In genomic region chr10:44966816-44967509, GRCh38 we compare ENCODE assay signal across 11 cellular contexts. TPM values are rescaled to one million over a fixed set of nuclear protein-coding genes. Genes with fewer than 3 reads are reported as not detected.
DNase-seq lines count a peak whose midpoint lies in the region; ATAC-seq and TF ChIP-seq lines count a peak whose summit lies in the region.
"Had no signal": no experiment of that assay in that cellular context is flagged by ENCODE, and none has a peak within 500 bp of the region (broad histone marks: within the 10 kb centered on the region; RNA-seq: fewer than 3 reads in every experiment).

No MANE protein-coding gene starts in this region.

- H3K9ac ChIP-seq in mucosa of rectum (ENCODE audit: low read depth in 1 of 2, low read length in 2 of 2): no peak overlapping the region

- H3K27me3 Mint-ChIP-seq in stimulated activated naive CD8-positive, alpha-beta T cell treated with anti-CD3 and anti-CD28 coated beads, Interleukin-15, Interleukin-2, amounts not matched to agents 100 ng/mL and 50 ng/mL, for 24 hours: no peaks in the 10 kb centered on the region

- TF ChIP-seq CTCF in dorsolateral prefrontal cortex (IDR thresholded peaks at IDR 0.05 in 54 of 56, conservative IDR thresholded peaks at IDR 0.05 in 2 of 56; ENCODE audit: low read depth in 1 of 56, partially characterized antibody in 56 of 56): peak in 31 of 56 donors; percentile 6 to 44 (median 22)
- TF ChIP-seq CTCF in vagina (IDR thresholded peaks at IDR 0.05): no peak

- peaks cover 5 to 11% of the 10 kb centered on the region in 2 donors for H3K36me3 ChIP-seq in mucosa of rectum (ENCODE audit: control insufficient read depth in 2 of 2, insufficient read depth in 2 of 2, low read length in 2 of 2)
- no peaks in the 10 kb centered on the region for H3K36me3 ChIP-seq in vagina

- peak overlapping the region in 57 of 59 donors; percentile 20 to 99 (median 96) for H3K27ac ChIP-seq in dorsolateral prefrontal cortex
- H3K27ac ChIP-seq in mucosa of rectum (ENCODE audit: low read depth in 2 of 2, low read length in 2 of 2): peak overlapping the region; percentile 39 to 61
- peak overlapping the region; percentile 32 for H3K27ac ChIP-seq in vagina

- H3K27me3 ChIP-seq in dorsolateral prefrontal cortex: no peaks in the 10 kb centered on the region
- no peaks in the 10 kb centered on the region for H3K27me3 ChIP-seq in mucosa of rectum (ENCODE audit: control insufficient read depth in 2 of 2, insufficient read depth in 2 of 2, low read length in 2 of 2)
- no peaks in the 10 kb centered on the region for H3K27me3 ChIP-seq in vagina

- no peaks in the 10 kb centered on the region for H3K36me3 Mint-ChIP-seq in stimulated activated naive CD8-positive, alpha-beta T cell treated with anti-CD3 and anti-CD28 coated beads, Interleukin-15, Interleukin-2, amounts not matched to agents 100 ng/mL and 50 ng/mL, for 24 hours (ENCODE audit: low read depth)

- TF ChIP-seq POLR2A in vagina (IDR thresholded peaks at IDR 0.05): no peak

- ATAC-seq in stimulated activated naive CD8-positive, alpha-beta T cell treated with anti-CD3 and anti-CD28 coated beads, Interleukin-15, Interleukin-2, amounts not matched to agents 100 U/mL and 50 U/mL, for 24 hours: no peak

- H3K4me1 ChIP-seq in mucosa of rectum (ENCODE audit: control insufficient read depth in 2 of 2, insufficient read depth in 2 of 2, low read length in 2 of 2): peaks cover 20 to 36% of the 10 kb centered on the region in 2 donors
- peaks cover 50% of the 10 kb centered on the region for H3K4me1 ChIP-seq in vagina

- H3K4me1 Mint-ChIP-seq in stimulated activated naive CD8-positive, alpha-beta T cell treated with anti-CD3 and anti-CD28 coated beads, Interleukin-15, Interleukin-2, amounts not matched to agents 100 ng/mL and 50 ng/mL, for 24 hours (ENCODE audit: low read depth): peaks cover 65% of the 10 kb centered on the region

- no peak for DNase-seq in stimulated activated naive CD8-positive, alpha-beta T cell treated with anti-CD3 and anti-CD28 coated beads, Interleukin-15, Interleukin-2, amounts not matched to agents 100 U/mL and 50 U/mL, for 24 hours
- DNase-seq in dorsolateral prefrontal cortex (peak in 1 of 10 donors; percentile 9), vagina (ENCODE audit: extremely low spot score in 2 of 2) (no peak), NCI-H128 (lab: John Stamatoyannopoulos, UW; ENCODE audit: unreplicated experiment) (no peak), COLO668 (lab: John Stamatoyannopoulos, UW; ENCODE audit: unreplicated experiment) (no peak)
- DNase-seq in NK-92 treated with Interleukin-12 subunit alpha and Interleukin-12 subunit beta, amount 100 ng/mL, for 24 hours (lab: John Stamatoyannopoulos, UW): no peak
- DNase-seq: activated T-cell treated with anti-CD3 and anti-CD28 coated beads, Interleukin-2, amount 50 U/mL, for 1 hour; NCI-H1417 had no signal

- H3K9me3 ChIP-seq in mucosa of rectum (ENCODE audit: control insufficient read depth in 2 of 2, low read length in 2 of 2): no peaks in the 10 kb centered on the region
- no peaks in the 10 kb centered on the region for H3K9me3 ChIP-seq in vagina

- H3K4me3 Mint-ChIP-seq in stimulated activated naive CD8-positive, alpha-beta T cell treated with anti-CD3 and anti-CD28 coated beads, Interleukin-15, Interleukin-2, amounts not matched to agents 100 ng/mL and 50 ng/mL, for 24 hours: no peak overlapping the region

- no peaks in the 10 kb centered on the region for H3K9me3 Mint-ChIP-seq in stimulated activated naive CD8-positive, alpha-beta T cell treated with anti-CD3 and anti-CD28 coated beads, Interleukin-15, Interleukin-2, amounts not matched to agents 100 ng/mL and 50 ng/mL, for 24 hours

- H3K4me3 ChIP-seq in dorsolateral prefrontal cortex: peak overlapping the region in 5 of 59 donors; percentile 1 to 17 (median 11)
- no peak overlapping the region for H3K4me3 ChIP-seq in mucosa of rectum (ENCODE audit: low read length in 2 of 2)
- no peak overlapping the region for H3K4me3 ChIP-seq in vagina
- H3K4me3 ChIP-seq: SK-N-MC had no signal

- H3K27ac Mint-ChIP-seq in stimulated activated naive CD8-positive, alpha-beta T cell treated with anti-CD3 and anti-CD28 coated beads, Interleukin-15, Interleukin-2, amounts not matched to agents 100 ng/mL and 50 ng/mL, for 24 hours: peak overlapping the region; percentile 76

- intact Hi-C loops in dorsolateral prefrontal cortex (cut with DNase I): no loop called here
- intact Hi-C loops in vagina (cut with DNase I): no loop called here

RNA-seq across cellular contexts. Expression of gene RASSF4, which starts 7.4 kb away (rescaled TPM):
- total RNA-seq in dorsolateral prefrontal cortex: 100 to 1,000 TPM in 81 of 120 experiments, 10 to 100 TPM in 39; 54.6 to 175 (median 111) TPM
- total RNA-seq in vagina: 29.2 TPM

RNA-seq across cellular contexts. Expression of gene DEPP1, which starts 11.6 kb away (rescaled TPM):
- 100 to 1,000 TPM in 23 of 120 experiments, 10 to 100 TPM in 91, 1 to 10 TPM in 6; 8.1 to 234 (median 44.3) TPM for total RNA-seq in dorsolateral prefrontal cortex
- 155 TPM for total RNA-seq in vagina

RNA-seq across cellular contexts. Expression of gene ZNF22, which starts 33.8 kb away (rescaled TPM):
- total RNA-seq in dorsolateral prefrontal cortex (10 to 100 TPM in 117 of 120 experiments, 1 to 10 TPM in 3; 9.2 to 20.9 (median 14.1) TPM), vagina (20.6 TPM)

RNA-seq across cellular contexts. Expression of gene TMEM72, which starts 55.8 kb away (rescaled TPM):
- total RNA-seq in dorsolateral prefrontal cortex (under 1 TPM in 7 of 120 experiments, not detected in 113; 0.13 to 0.46 (median 0.18) TPM), vagina (not detected)

Comparison
In these comparisons a context has a peak if more than half of its experiments do, and no peak if none do; other contexts are left out.
1. H3K27ac ChIP-seq: peak in every context shown above with its lines; median percentile 96 in dorsolateral prefrontal cortex; 50 in mucosa of rectum; 32 in vagina.
2. CTCF ChIP-seq: peak in dorsolateral prefrontal cortex (31 of 56); none in vagina (0 of 3).